ENCODE assay signal across 19 cellular contexts in genomic region chr2:148990968-148991367, GRCh38. TPM values are rescaled to one million over a fixed set of nuclear protein-coding genes. Genes with fewer than 3 reads are reported as not detected.
"Had no signal": no experiment of that assay in that cellular context is flagged by ENCODE, and none has a peak within 500 bp of the region (broad histone marks: within the 10 kb centered on the region; RNA-seq: fewer than 3 reads in every experiment).

No MANE protein-coding gene starts in this region.

- H3K4me1 Mint-ChIP-seq: central memory CD8-positive, alpha-beta T cell had no signal

- H3K36me3 Mint-ChIP-seq: activated naive CD4-positive, alpha-beta T cell treated with anti-CD3 and anti-CD28 coated beads, Interleukin-2, amount 50 U/mL, for 72 hours; natural killer cell had no signal

- H3K9me3 Mint-ChIP-seq: activated naive CD4-positive, alpha-beta T cell treated with anti-CD3 and anti-CD28 coated beads, Interleukin-2, amount 50 U/mL, for 72 hours; activated T-cell treated with anti-CD3 and anti-CD28 coated beads, Interleukin-2, amount 50 U/mL, for 24 hours; central memory CD8-positive, alpha-beta T cell; natural killer cell; stimulated activated naive CD8-positive, alpha-beta T cell treated with anti-CD3 and anti-CD28 coated beads, Interleukin-15, amount 100 ng/mL, for 72 hours had no signal

- ATAC-seq: activated naive CD4-positive, alpha-beta T cell treated with anti-CD3 and anti-CD28 coated beads, Interleukin-2, amount 50 U/mL, for 72 hours; body of pancreas; heart right ventricle; mucosa of descending colon; natural killer cell; stimulated activated naive CD8-positive, alpha-beta T cell treated with anti-CD3 and anti-CD28 coated beads, Interleukin-15, amount 100 ng/mL, for 72 hours; upper lobe of right lung had no signal

- H3K4me3 Mint-ChIP-seq: activated T-cell treated with anti-CD3 and anti-CD28 coated beads, Interleukin-2, amount 50 U/mL, for 24 hours; central memory CD8-positive, alpha-beta T cell; natural killer cell; stimulated activated naive CD8-positive, alpha-beta T cell treated with anti-CD3 and anti-CD28 coated beads, Interleukin-15, amount 100 ng/mL, for 72 hours had no signal

- H3K27ac ChIP-seq: body of pancreas, heart right ventricle, testis, upper lobe of right lung had no signal

- H3K27me3 ChIP-seq: body of pancreas, heart right ventricle, testis, upper lobe of right lung had no signal

- H3K4me1 ChIP-seq: body of pancreas, heart right ventricle, testis, upper lobe of right lung had no signal

- H3K27ac Mint-ChIP-seq: activated T-cell treated with anti-CD3 and anti-CD28 coated beads, Interleukin-2, amount 50 U/mL, for 24 hours; natural killer cell had no signal

- H3K9me3 ChIP-seq: body of pancreas, heart right ventricle, mucosa of descending colon, testis, upper lobe of right lung had no signal

- H3K4me3 ChIP-seq: body of pancreas, heart right ventricle, mucosa of descending colon, testis, upper lobe of right lung had no signal

- H3K27me3 Mint-ChIP-seq: activated T-cell treated with anti-CD3 and anti-CD28 coated beads, Interleukin-2, amount 50 U/mL, for 24 hours; stimulated activated naive CD8-positive, alpha-beta T cell treated with anti-CD3 and anti-CD28 coated beads, Interleukin-15, amount 100 ng/mL, for 72 hours had no signal

- DNase-seq: activated CD4-positive, alpha-beta T cell treated with anti-CD3 and anti-CD28 coated beads, Interleukin-2, amount 50 U/mL, for 4 hours; activated CD4-positive, CD25-positive, alpha-beta regulatory T cell treated with anti-CD3 and anti-CD28 coated beads, Interleukin-2, amount 50 U/mL, for 72 hours; activated effector memory CD4-positive, alpha-beta T cell treated with anti-CD3 and anti-CD28 coated beads, Interleukin-2, amount 50 U/mL, for 16 hours; activated T-cell treated with anti-CD3 and anti-CD28 coated beads, Interleukin-2, amount 50 U/mL, for 24 hours; amniotic stem cell; body of pancreas; cortex of kidney; effector CD8-positive, alpha-beta T cell; heart right ventricle; mammary epithelial cell; mucosa of descending colon; natural killer cell; nucleus accumbens; stimulated activated CD4-positive, alpha-beta T cell treated with anti-CD3 and anti-CD28 coated beads, Interleukin-4, amount 100 ng/mL, for 1 hour; stimulated activated naive CD8-positive, alpha-beta T cell treated with anti-CD3 and anti-CD28 coated beads, Interleukin-15, amount 100 ng/mL, for 72 hours; testis; upper lobe of right lung had no signal

- H3K36me3 ChIP-seq: heart right ventricle, upper lobe of right lung had no signal

RNA-seq across cellular contexts. Expression of gene LYPD6B, which starts 47.5 kb away (rescaled TPM):
- total RNA-seq: activated naive CD4-positive, alpha-beta T cell treated with anti-CD3 and anti-CD28 coated beads, Interleukin-2, amount 50 U/mL, for 72 hours; natural killer cell had no signal
- polyA plus RNA-seq: heart right ventricle had no signal
